33 cellular contexts compared by ENCODE assay signal in the genomic region with DNA sequence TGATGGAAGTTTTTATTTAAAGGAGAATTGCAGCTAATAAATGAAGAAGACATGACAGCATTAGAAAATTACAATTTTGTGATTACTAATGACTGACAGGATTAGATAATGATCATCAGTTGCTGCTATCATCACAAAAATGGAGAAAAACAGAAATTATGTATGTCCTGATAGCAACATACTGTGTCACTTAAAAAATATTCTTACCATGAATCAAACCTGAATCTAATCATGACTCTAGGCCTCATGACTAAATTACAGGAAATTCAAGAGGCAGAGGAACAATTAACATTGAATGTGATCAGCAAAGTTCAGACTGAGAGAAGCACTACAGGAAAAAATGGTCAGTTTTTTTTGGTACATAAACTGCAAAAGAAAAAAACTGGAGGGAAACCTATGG.
A peak's percentile ranks its signal among the peaks of the same experiment; 100 is the strongest.
DNase-seq lines count a peak whose midpoint lies in the region; ATAC-seq and TF ChIP-seq lines count a peak whose summit lies in the region.
"Had no signal": no experiment of that assay in that cellular context is flagged by ENCODE, and none has a peak within 500 bp of the region (broad histone marks: within the 10 kb centered on the region; RNA-seq: fewer than 3 reads in every experiment).

No MANE protein-coding gene starts in this region.

- peaks cover 84% of the 10 kb centered on the region for H3K4me1 Mint-ChIP-seq in HFFc6 (ENCODE audit: low read depth)
- H3K4me1 Mint-ChIP-seq: activated naive CD4-positive, alpha-beta T cell treated with anti-CD3 and anti-CD28 coated beads, Interleukin-2, amount 50 U/mL, for 24 hours; endodermal cell; immature natural killer cell; memory B cell had no signal

- TF ChIP-seq CTCF in HFFc6 (IDR thresholded peaks at IDR 0.05) (no peak), fibroblast of mammary gland (conservative IDR thresholded peaks at IDR 0.05; ENCODE audit: control insufficient read depth, insufficient read depth, low read depth, low read length) (no peak), right lobe of liver (IDR thresholded peaks at IDR 0.05) (no peak)

- H3K27me3 ChIP-seq in right lobe of liver: no peaks in the 10 kb centered on the region
- H3K27me3 ChIP-seq: esophagus squamous epithelium, upper lobe of right lung had no signal

- H3K27ac Mint-ChIP-seq in HFFc6: peak overlapping the region; percentile 73
- H3K27ac Mint-ChIP-seq: activated naive CD4-positive, alpha-beta T cell treated with anti-CD3 and anti-CD28 coated beads, Interleukin-2, amount 50 U/mL, for 24 hours; endodermal cell; immature natural killer cell; memory B cell had no signal

- H3K4me3 ChIP-seq in fibroblast of mammary gland (ENCODE audit: control insufficient read depth, low read depth, low read length): no peak overlapping the region
- H3K4me3 ChIP-seq in right lobe of liver: no peak overlapping the region
- H3K4me3 ChIP-seq: esophagus squamous epithelium, PC-9, upper lobe of right lung had no signal

- ATAC-seq in SK-N-SH treated with all-trans-retinoic acid at 6 μM for 48 hours (no peak), GM21619 (IDR thresholded peaks at IDR 0.05; ENCODE audit: unreplicated experiment) (no peak), right lobe of liver (no peak), GM21786 (IDR thresholded peaks at IDR 0.05; ENCODE audit: unreplicated experiment) (no peak)
- ATAC-seq: right cardiac atrium; stimulated activated naive CD8-positive, alpha-beta T cell treated with anti-CD3 and anti-CD28 coated beads, Interleukin-15, Interleukin-2, amounts not matched to agents 100 U/mL and 50 U/mL, for 24 hours; upper lobe of right lung had no signal

- no peaks in the 10 kb centered on the region for H3K4me1 ChIP-seq in right lobe of liver
- H3K4me1 ChIP-seq: Caco-2, esophagus squamous epithelium, parathyroid adenoma, upper lobe of right lung had no signal

- intact Hi-C loops in right lobe of liver (cut with DNase I): no loop called here

- DNase-seq in HFFc6 (peak; percentile 34), fibroblast of mammary gland (ENCODE audit: low read depth) (peak; percentile 41), renal cortical epithelial cell (ENCODE audit: low read depth) (peak; percentile 58), right lobe of liver (no peak)
- DNase-seq: activated CD4-positive, alpha-beta T cell treated with anti-CD3 and anti-CD28 coated beads for 48 hours; activated CD8-positive, alpha-beta memory T cell treated with anti-CD3 and anti-CD28 coated beads for 24 hours; activated T-cell treated with anti-CD3 and anti-CD28 coated beads for 4 hours; C1 segment of cervical spinal cord; Caco-2; central memory CD4-positive, alpha-beta T cell; cortex of kidney; DMS79; endodermal cell; esophagus squamous epithelium; GOT3; immature natural killer cell; KBM-7; NCI-H1105 treated with DMSO at 0.1 percent for 48 hours; NCI-H1930; NCI-H524 treated with DMSO at 0.1 percent for 48 hours; PC-9; right cardiac atrium; stimulated activated CD4-positive, alpha-beta T cell treated with anti-CD3 and anti-CD28 coated beads, Interleukin-1b, Interleukin-23, amount 100 ng/mL, for 48 hours; stimulated activated naive CD8-positive, alpha-beta T cell treated with anti-CD3 and anti-CD28 coated beads, Interleukin-15, Interleukin-2, amounts not matched to agents 100 U/mL and 50 U/mL, for 24 hours; T1000; upper lobe of right lung; WERI-Rb-1 had no signal

- H3K9me3 Mint-ChIP-seq in HFFc6: no peaks in the 10 kb centered on the region
- H3K9me3 Mint-ChIP-seq: activated naive CD4-positive, alpha-beta T cell treated with anti-CD3 and anti-CD28 coated beads, Interleukin-2, amount 50 U/mL, for 24 hours; endodermal cell; immature natural killer cell had no signal

- H3K27ac ChIP-seq in right lobe of liver: no peak overlapping the region
- H3K27ac ChIP-seq: esophagus squamous epithelium, parathyroid adenoma, PC-9, upper lobe of right lung, WERI-Rb-1 had no signal

- peak overlapping the region; percentile 36 for H3K4me3 Mint-ChIP-seq in HFFc6
- H3K4me3 Mint-ChIP-seq: activated naive CD4-positive, alpha-beta T cell treated with anti-CD3 and anti-CD28 coated beads, Interleukin-2, amount 50 U/mL, for 24 hours; endodermal cell; immature natural killer cell; memory B cell had no signal

- H3K36me3 Mint-ChIP-seq in HFFc6 (ENCODE audit: low read depth): peaks cover 31% of the 10 kb centered on the region
- H3K36me3 Mint-ChIP-seq: activated naive CD4-positive, alpha-beta T cell treated with anti-CD3 and anti-CD28 coated beads, Interleukin-2, amount 50 U/mL, for 24 hours; immature natural killer cell; memory B cell had no signal

- TF ChIP-seq POLR2A in right lobe of liver (IDR thresholded peaks at IDR 0.05): no peak

- no peaks in the 10 kb centered on the region for H3K9me3 ChIP-seq in right lobe of liver
- H3K9me3 ChIP-seq: Caco-2, esophagus squamous epithelium, upper lobe of right lung had no signal

- no peaks in the 10 kb centered on the region for H3K36me3 ChIP-seq in right lobe of liver
- H3K36me3 ChIP-seq: esophagus squamous epithelium, upper lobe of right lung, WERI-Rb-1 had no signal

- no peaks in the 10 kb centered on the region for H3K27me3 Mint-ChIP-seq in HFFc6 (ENCODE audit: insufficient read depth)

TF ChIP-seq in SK-N-SH treated with all-trans-retinoic acid at 6 μM for 48 hours, 23 proteins besides CTCF, POLR2A, EP300 and RAD21:
- TF ChIP-seq TCF4 (CRISPR knock-in tag; IDR thresholded peaks at IDR 0.05; ENCODE audit: borderline replicate concordance) (no peak), ISL1 (CRISPR knock-in tag; IDR thresholded peaks at IDR 0.05) (peak; percentile 68)

Comparison
In these comparisons a context has a peak if more than half of its experiments do, and no peak if none do; other contexts are left out.
1. DNase-seq: peak in HFFc6 (single experiment), fibroblast of mammary gland (single experiment) and renal cortical epithelial cell (single experiment); none in right lobe of liver (0 of 3).